Comparison of ENCODE assay signal across 12 cellular contexts in the genomic region with DNA sequence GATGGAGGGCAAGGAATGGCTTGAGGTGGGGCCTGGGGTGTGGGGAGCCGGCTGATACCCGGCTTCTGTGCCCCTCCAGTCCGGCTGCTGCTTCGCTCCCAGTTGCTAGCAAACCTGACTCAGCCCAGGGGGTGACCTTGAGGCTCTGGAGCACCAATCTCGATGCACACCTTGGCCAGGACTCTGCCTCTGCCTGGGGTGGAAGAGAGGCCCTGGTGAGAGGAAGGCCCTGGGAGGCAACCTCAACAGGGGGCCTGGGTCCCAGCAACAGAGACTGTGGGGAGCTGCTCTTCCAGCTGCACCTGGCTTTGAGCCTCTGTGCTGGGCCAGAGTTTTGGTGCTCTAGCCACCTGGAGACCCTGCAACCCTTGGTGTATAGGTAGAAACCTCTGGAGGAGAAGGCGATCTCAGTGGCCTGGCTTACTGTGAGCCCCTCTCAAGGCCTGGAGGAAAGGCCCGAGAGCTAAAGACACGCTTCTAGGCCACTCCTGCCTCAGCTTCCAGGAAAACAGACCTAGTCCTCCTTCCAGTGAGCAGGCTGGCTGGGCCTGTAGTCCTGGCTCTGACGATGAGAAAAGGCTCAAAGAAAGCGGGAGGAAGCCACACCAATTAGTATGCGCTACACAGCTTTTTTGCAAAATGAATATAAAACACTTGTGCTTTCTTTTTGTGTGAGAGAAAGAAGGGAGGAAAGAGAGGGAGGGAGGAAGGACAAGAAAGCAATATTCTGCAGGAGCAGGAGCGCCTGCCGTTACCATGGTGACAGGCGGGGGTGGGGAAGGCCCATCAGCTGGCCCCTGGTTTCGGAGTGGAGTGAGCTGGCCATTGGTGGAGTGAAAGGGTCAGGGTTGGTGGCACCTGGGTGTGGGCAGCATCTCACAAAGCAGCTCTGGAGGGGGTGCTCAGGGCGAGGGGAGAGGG. TPM values are rescaled to one million over a fixed set of nuclear protein-coding genes. Genes with fewer than 3 reads are reported as not detected.
DNase-seq lines count a peak whose midpoint lies in the region; ATAC-seq and TF ChIP-seq lines count a peak whose summit lies in the region.
"Had no signal": no experiment of that assay in that cellular context is flagged by ENCODE, and none has a peak within 500 bp of the region (broad histone marks: within the 10 kb centered on the region; RNA-seq: fewer than 3 reads in every experiment).

No MANE protein-coding gene starts in this region.

- H3K4me3 ChIP-seq in GM23338, result no peak overlapping the region
- no peak overlapping the region for H3K4me3 ChIP-seq in adipocyte (ENCODE audit: low read length)
- H3K4me3 ChIP-seq in gastrocnemius medialis, result peak overlapping the region in 1 of 4 donors; percentile 8
- H3K4me3 ChIP-seq in WERI-Rb-1 (ENCODE audit: low read depth, low read length), result no peak overlapping the region

- peaks cover 4% of the 10 kb centered on the region; the same call in 2 of the 3 replicates for H3K36me3 Mint-ChIP-seq in GM23338 (ENCODE audit: low read depth)
- H3K36me3 Mint-ChIP-seq: naive B cell had no signal

- intact Hi-C loops in gastrocnemius medialis (cut with DNase I; ENCODE audit: low total_unique reads), result loop anchor here (2.0 kb wide), 2 partner anchors 21 to 49 kb away; no protein-coding TSS in a partner anchor

- H3K4me1 Mint-ChIP-seq in GM23338, result peaks cover 20% of the 10 kb centered on the region

- no peaks in the 10 kb centered on the region for H3K9me3 Mint-ChIP-seq in GM23338
- H3K9me3 Mint-ChIP-seq: effector memory CD8-positive, alpha-beta T cell; naive B cell had no signal

- H3K27me3 ChIP-seq in GM23338 (ENCODE audit: insufficient read depth) (no peaks in the 10 kb centered on the region), adipocyte (replicated peaks; ENCODE audit: control insufficient read depth, insufficient read depth, low read length) (no peaks in the 10 kb centered on the region), gastrocnemius medialis (no peaks in the 10 kb centered on the region), WERI-Rb-1 (ENCODE audit: insufficient read depth, low read depth, severe bottlenecking) (no peaks in the 10 kb centered on the region)

- H2AFZ ChIP-seq in GM23338, result no peak overlapping the region

- H3F3A ChIP-seq in GM23338 (replicated peaks; ENCODE audit: low read depth), result no peaks in the 10 kb centered on the region

- H3K4me2 ChIP-seq in GM23338, result no peak overlapping the region

- H3K4me1 ChIP-seq in GM23338 (ENCODE audit: insufficient read depth) (peaks cover 9% of the 10 kb centered on the region), adipocyte (ENCODE audit: control insufficient read depth, insufficient read depth, low read length) (peaks cover 81% of the 10 kb centered on the region), gastrocnemius medialis (peaks cover 77 to 86% of the 10 kb centered on the region in 2 donors)

- in situ Hi-C loops in gastrocnemius medialis (cut with MboI; ENCODE audit: low sequenced_read_pairs in 4 of 4), result loop anchor here (25.0 kb wide), 1 partner anchor 213 kb away; no protein-coding TSS in a partner anchor

- ATAC-seq in GM23338 (peak; percentile 47), gastrocnemius medialis (no peak)
- ATAC-seq: effector memory CD8-positive, alpha-beta T cell had no signal

- no peak overlapping the region for H3K4me3 Mint-ChIP-seq in GM23338
- H3K4me3 Mint-ChIP-seq: effector memory CD8-positive, alpha-beta T cell had no signal

- TF ChIP-seq POLR2A in gastrocnemius medialis (IDR thresholded peaks at IDR 0.05), result no peak

- H3K79me2 ChIP-seq in GM23338 (replicated peaks; ENCODE audit: insufficient read depth), result no peaks in the 10 kb centered on the region

- peak; percentile 37 for DNase-seq in GM23338 (ENCODE audit: low spot score)
- no peak for DNase-seq in adipocyte (ENCODE audit: low read depth)
- peak in 33 of 51 donors; percentile 21 to 82 (median 57) for DNase-seq in hypothalamus (lab: John Stamatoyannopoulos, UW)
- no peak for DNase-seq in gastrocnemius medialis
- DNase-seq in mesenteric fat pad (ENCODE audit: low spot score), result no peak
- no peak for DNase-seq in DMS79 treated with DMSO at 0.1 percent for 48 hours (lab: John Stamatoyannopoulos, UW)
- no peak for DNase-seq in WERI-Rb-1
- no peak for DNase-seq in NCI-H82 (lab: John Stamatoyannopoulos, UW)
- DNase-seq: effector memory CD8-positive, alpha-beta T cell; naive B cell; NCI-H526 treated with DMSO at 0.1 percent for 48 hours; stimulated activated CD8-positive, alpha-beta memory T cell treated with anti-CD3 and anti-CD28 coated beads, Interleukin-4, amount 100 ng/mL, for 48 hours had no signal

- H3K27ac ChIP-seq in GM23338 (ENCODE audit: low read depth), result no peak overlapping the region
- peak overlapping the region; percentile 81 to 88 (median 83) for H3K27ac ChIP-seq in gastrocnemius medialis
- H3K27ac ChIP-seq in WERI-Rb-1, result no peak overlapping the region

- H3K36me3 ChIP-seq in GM23338 (ENCODE audit: insufficient read depth), result no peaks in the 10 kb centered on the region
- H3K36me3 ChIP-seq in adipocyte (ENCODE audit: control insufficient read depth, insufficient read depth, low read length, severe bottlenecking), result no peaks in the 10 kb centered on the region
- H3K36me3 ChIP-seq in gastrocnemius medialis, result no peaks in the 10 kb centered on the region
- H3K36me3 ChIP-seq in WERI-Rb-1, result peaks cover 3% of the 10 kb centered on the region; the same call in 1 of the 2 replicates

- H3K27ac Mint-ChIP-seq in GM23338, result peak overlapping the region; percentile 56; the same call in 1 of the 2 replicates

- H4K20me1 ChIP-seq in GM23338 (replicated peaks; ENCODE audit: insufficient read depth), result no peaks in the 10 kb centered on the region; the same call in 1 of the 2 replicates

- no peaks in the 10 kb centered on the region for H3K9me2 ChIP-seq in GM23338 (ENCODE audit: insufficient read depth)

- H3K9me3 ChIP-seq in adipocyte (ENCODE audit: control insufficient read depth, low read length) (no peaks in the 10 kb centered on the region), gastrocnemius medialis (no peaks in the 10 kb centered on the region), WERI-Rb-1 (ENCODE audit: severe bottlenecking) (no peaks in the 10 kb centered on the region)

- TF ChIP-seq CTCF in GM23338 (conservative IDR thresholded peaks at IDR 0.05; ENCODE audit: low read depth in 2 of 2) (no peak), gastrocnemius medialis (IDR thresholded peaks at IDR 0.05 in 4 of 5, conservative IDR thresholded peaks at IDR 0.05 in 1 of 5) (no peak), WERI-Rb-1 (IDR thresholded peaks at IDR 0.05; ENCODE audit: low read depth, low read length) (no peak)

- H3K27me3 Mint-ChIP-seq in GM23338 (ENCODE audit: insufficient read depth, low read depth, poor library complexity), result peaks cover 9% of the 10 kb centered on the region
- H3K27me3 Mint-ChIP-seq: effector memory CD8-positive, alpha-beta T cell; naive B cell had no signal

- H3K9ac ChIP-seq in adipocyte (ENCODE audit: low read length), result peak overlapping the region; percentile 42

TF ChIP-seq in GM23338, 12 proteins besides CTCF, POLR2A, EP300 and RAD21 (continues in another document):
- TF ChIP-seq ZNF331 (CRISPR knock-in tag; IDR thresholded peaks at IDR 0.05; ENCODE audit: low read depth), result no peak

RNA-seq across cellular contexts. Expression of a gene that starts 51.0 kb away (rescaled TPM):
- 70.8 and 77.7 TPM in 2 replicates for total RNA-seq in GM23338 (2014; rRNA removed; shearing (Covaris generic))
- polyA plus RNA-seq in GM23338 (2016; fragmentation: Nextera tagmentation; extraction: Ambion mirVana), result 41.9 and 42.3 TPM in 2 replicates
- 10 to 100 TPM; 19.8 to 30.9 (median 27.0) TPM for total RNA-seq in gastrocnemius medialis
- 37.6 TPM for total RNA-seq in mesenteric fat pad

Comparison
In these comparisons a context has a peak if more than half of its experiments do, and no peak if none do; other contexts are left out.
1. DNase-seq: peak in GM23338 (single experiment) and hypothalamus (33 of 51); none in adipocyte (single experiment), gastrocnemius medialis (0 of 2), mesenteric fat pad (single experiment), DMS79 treated with DMSO at 0.1 percent for 48 hours (single experiment), WERI-Rb-1 (single experiment) and NCI-H82 (single experiment).
2. H3K27ac ChIP-seq: peak in gastrocnemius medialis (4 of 4); none in GM23338 (single experiment) and WERI-Rb-1 (single experiment).